17 cellular contexts compared by ENCODE assay signal in the genomic region with DNA sequence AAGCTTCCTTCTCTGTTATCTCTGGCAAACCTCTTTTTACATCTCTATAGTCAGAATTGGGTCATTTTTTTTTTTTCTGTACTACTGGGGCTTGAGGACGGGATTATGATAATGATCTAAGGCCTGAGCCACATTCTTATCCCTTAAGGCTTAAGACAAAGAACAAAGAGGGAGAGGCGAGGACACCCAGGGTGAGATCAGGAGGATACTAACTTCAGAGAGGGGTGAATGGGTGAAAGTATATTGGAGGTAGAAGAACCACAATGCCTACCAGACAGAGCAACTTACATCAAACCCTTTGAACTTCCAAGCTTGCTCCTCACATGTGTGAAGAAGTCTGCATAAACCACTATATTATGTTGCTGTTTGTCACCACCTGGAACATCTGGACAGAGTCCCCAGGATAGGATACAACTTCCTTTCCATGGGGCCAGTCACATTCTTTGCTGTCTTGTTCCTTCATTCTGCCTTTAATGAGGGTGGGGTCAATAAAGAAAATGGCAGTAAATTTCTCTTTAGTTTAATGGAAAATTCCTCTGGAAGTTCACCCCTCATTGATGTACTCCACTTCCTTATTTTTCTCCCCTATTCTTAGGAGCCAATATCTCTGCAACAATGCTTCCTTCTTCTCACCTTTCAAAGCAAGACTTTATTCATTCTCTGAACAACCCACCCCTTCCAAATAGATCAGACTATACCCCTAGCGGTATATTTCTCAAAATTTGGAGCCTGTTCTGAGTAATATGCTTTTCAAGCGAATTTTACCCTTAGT. TPM values are rescaled to one million over a fixed set of nuclear protein-coding genes. Genes with fewer than 3 reads are reported as not detected.
A peak's percentile ranks its signal among the peaks of the same experiment; 100 is the strongest.
DNase-seq lines count a peak whose midpoint lies in the region; ATAC-seq, FAIRE-seq and TF ChIP-seq lines count a peak whose summit lies in the region.
"Had no signal": no experiment of that assay in that cellular context is flagged by ENCODE, and none has a peak within 500 bp of the region (broad histone marks: within the 10 kb centered on the region; RNA-seq: fewer than 3 reads in every experiment).

No MANE protein-coding gene starts in this region.

- TF ChIP-seq CTCF in A673 (conservative IDR thresholded peaks at IDR 0.05; ENCODE audit: low read depth, low read length) (no peak), WTC11 (IDR thresholded peaks at IDR 0.05) (no peak), keratinocyte (optimal IDR thresholded peaks at IDR 0.05 in 1 of 3, IDR thresholded peaks at IDR 0.05 in 1 of 3, conservative IDR thresholded peaks at IDR 0.05 in 1 of 3; ENCODE audit: extremely low read depth in 1 of 3, insufficient read depth in 2 of 3, low read length in 3 of 3) (no peak), HepG2 (CRISPR knock-in tag; IDR thresholded peaks at IDR 0.05) (no peak)

- H3K4me3 Mint-ChIP-seq in WTC11 = no peak overlapping the region
- H3K4me3 Mint-ChIP-seq: CD14-positive monocyte, H9 had no signal

- H3K4me2 ChIP-seq in keratinocyte (ENCODE audit: control insufficient read depth, extremely low read depth, insufficient read depth, low read depth, low read length) = no peak overlapping the region
- H3K4me2 ChIP-seq in HepG2 (ENCODE audit: low read depth, low read length) = no peak overlapping the region

- no peaks in the 10 kb centered on the region for H3K36me3 ChIP-seq in A673 (ENCODE audit: insufficient read depth, low read length, poor library complexity, severe bottlenecking)
- H3K36me3 ChIP-seq in HAP-1 (replicated peaks) = no peaks in the 10 kb centered on the region
- no peaks in the 10 kb centered on the region for H3K36me3 ChIP-seq in keratinocyte (ENCODE audit: control insufficient read depth in 2 of 2, extremely low read depth in 1 of 2, insufficient read depth in 2 of 2, low read length in 2 of 2)
- H3K36me3 ChIP-seq in HepG2 (replicated peaks in 1 of 2; ENCODE audit: control insufficient read depth in 1 of 2, insufficient read depth in 2 of 2, low read length in 2 of 2) = no peaks in the 10 kb centered on the region

- WGBS in HepG2 (ENCODE audit: low lambda C conversion rate) = 7% methylated on average over 4 of the region's 4 CpGs

- TF ChIP-seq RAD21 in HepG2 (CRISPR knock-in tag; IDR thresholded peaks at IDR 0.05) = no peak

- CTCF ChIA-PET in A673 (lab: Charles Lee) (interaction anchor here (0.7 kb wide), 1 partner anchor 11 kb away, joined by 3 read pairs; no protein-coding TSS in a partner anchor), WTC11 (lab: Charles Lee) (interaction anchor here (0.7 to 1.3 kb wide), 5 partner anchors 9 to 417 kb away, joined by 3 to 4 read pairs (median 3); a partner anchor contains a TSS), HepG2 (lab: Yijun Ruan, JAX; ENCODE audit: low intra/inter-chr PET ratio, low total read pairs) (no interaction called here)

- H3K36me3 Mint-ChIP-seq in WTC11 = no peaks in the 10 kb centered on the region
- H3K36me3 Mint-ChIP-seq: CD14-positive monocyte had no signal

- no peaks in the 10 kb centered on the region for H3K27me3 Mint-ChIP-seq in WTC11 (ENCODE audit: low read depth)

- no peaks in the 10 kb centered on the region for H3K27me3 ChIP-seq in A673 (replicated peaks; ENCODE audit: insufficient read depth, low read depth, low read length, poor library complexity)
- H3K27me3 ChIP-seq in HAP-1 (ENCODE audit: low read depth) = no peaks in the 10 kb centered on the region
- no peaks in the 10 kb centered on the region for H3K27me3 ChIP-seq in keratinocyte (ENCODE audit: control insufficient read depth, extremely low read depth, insufficient read depth, low read length)
- H3K27me3 ChIP-seq in HepG2 (ENCODE audit: control insufficient read depth in 1 of 2, insufficient read depth in 2 of 2, low read length in 2 of 2) = no peaks in the 10 kb centered on the region

- peaks cover under 1% of the 10 kb centered on the region for H3K79me2 ChIP-seq in keratinocyte (ENCODE audit: control insufficient read depth, insufficient read depth, low read length)
- no peaks in the 10 kb centered on the region for H3K79me2 ChIP-seq in HepG2 (ENCODE audit: insufficient read depth, low read length)

- BruUV-seq in A673 (replicated peaks; lab: Mats Ljungman, UMichigan) (no TSS peak), HepG2 (replicated peaks; lab: Mats Ljungman, UMichigan) (no TSS peak)

- TF ChIP-seq POLR2A in HepG2 (IDR thresholded peaks at IDR 0.05; ENCODE audit: insufficient read depth in 1 of 2, low read depth in 2 of 2, low read length in 2 of 2) = no peak

- TF ChIP-seq EP300 in HepG2 (IDR thresholded peaks at IDR 0.05; ENCODE audit: low read depth in 2 of 2, low read length in 2 of 2) = no peak
- no peak for TF ChIP-seq EP300 in HepG2 (CRISPR knock-in tag; IDR thresholded peaks at IDR 0.05; ENCODE audit: borderline replicate concordance)

- H2AFZ ChIP-seq in keratinocyte (ENCODE audit: control insufficient read depth, low read length) (no peak overlapping the region), HepG2 (ENCODE audit: low read length) (no peak overlapping the region)

- H3K4me1 ChIP-seq in A673 (ENCODE audit: insufficient read depth, low read length, poor library complexity, severe bottlenecking) = peaks cover 6% of the 10 kb centered on the region
- H3K4me1 ChIP-seq in HAP-1 = peaks cover 19% of the 10 kb centered on the region
- H3K4me1 ChIP-seq in keratinocyte (ENCODE audit: control insufficient read depth, extremely low read depth, insufficient read depth, low read length) = peaks cover 29% of the 10 kb centered on the region
- peaks cover 18% of the 10 kb centered on the region for H3K4me1 ChIP-seq in HepG2 (ENCODE audit: insufficient read depth, low read length)
- H3K4me1 ChIP-seq: Caco-2 had no signal

- H3K9ac ChIP-seq in keratinocyte (ENCODE audit: control insufficient read depth, extremely low read depth, insufficient read depth, low read length) (no peak overlapping the region), HepG2 (ENCODE audit: insufficient read depth, low read depth, low read length) (no peak overlapping the region)

- intact Hi-C loops in A673 (cut with micrococcal nuclease; ENCODE audit: unreplicated experiment) = loop anchor here (5.0 to 10.0 kb wide), 2 partner anchors 415 to 842 kb away; no protein-coding TSS in a partner anchor
- intact Hi-C loops in HepG2 (cut with micrococcal nuclease; ENCODE audit: unreplicated experiment) = loop anchor here (5.0 to 10.0 kb wide), 2 partner anchors 312 to 655 kb away; no protein-coding TSS in a partner anchor

- H4K20me1 ChIP-seq in keratinocyte (ENCODE audit: control insufficient read depth, extremely low read depth, insufficient read depth, low read length) (no peaks in the 10 kb centered on the region), HepG2 (ENCODE audit: insufficient read depth, low read length) (no peaks in the 10 kb centered on the region)

- FAIRE-seq in keratinocyte (lab: Jason Lieb, UNC) = peak; percentile 60
- FAIRE-seq in HepG2 (lab: Jason Lieb, UNC) = no peak
- FAIRE-seq: A204.1 had no signal

- H3K27ac Mint-ChIP-seq in WTC11 = no peak overlapping the region
- H3K27ac Mint-ChIP-seq: H9 had no signal

- dilution Hi-C loops in keratinocyte (cut with MboI; ENCODE audit: extremely low pct_ligation_motif_present, low sequenced_read_pairs) = loop anchor here (25.0 kb wide), 1 partner anchor 152 kb away; no protein-coding TSS in a partner anchor

- in situ Hi-C loops in HAP-1 (cut with MboI; ENCODE audit: low sequenced_read_pairs) (loop anchor here (10.0 to 25.0 kb wide), 3 partner anchors 155 to 827 kb away; a partner anchor contains a TSS), HepG2 (cut with HindIII; ENCODE audit: extremely low pct_ligation_motif_present, low pct_unique_long_range_greater_than_20kb) (loop anchor here (5.0 kb wide), 1 partner anchor 152 kb away; no protein-coding TSS in a partner anchor)

- no peaks in the 10 kb centered on the region for H3K9me3 Mint-ChIP-seq in WTC11
- H3K9me3 Mint-ChIP-seq: CD14-positive monocyte, H9 had no signal

- no peaks in the 10 kb centered on the region for H3K9me1 ChIP-seq in keratinocyte (ENCODE audit: control insufficient read depth, extremely low read depth, insufficient read depth, low read length)

- peaks cover 26% of the 10 kb centered on the region for H3K4me1 Mint-ChIP-seq in WTC11

- DNase-seq in A673 (ENCODE audit: low spot score) (peak; percentile 28), HAP-1 (ENCODE audit: low spot score in 2 of 2) (peak; percentile 62 to 97), WTC11 (ENCODE audit: low spot score) (no peak), keratinocyte (ENCODE audit: low read depth, low spot score) (no peak), anterior cingulate cortex (lab: John Stamatoyannopoulos, UW) (no peak), HepG2 (ENCODE audit: low spot score) (no peak)
- no peak for DNase-seq in activated CD4-positive, alpha-beta T cell treated with anti-CD3 and anti-CD28 coated beads, Interleukin-2, amount 50 U/mL, for 1 hour
- DNase-seq: AML-193, Caco-2, DMS53, H9, NCI-H1436, NCI-H2081, NCI-H510A, SHP77 treated with DMSO at 0.1 percent for 48 hours had no signal

- ATAC-seq in WTC11 (peak; percentile 17), HepG2 (no peak)

- H3K4me3 ChIP-seq in A673 (ENCODE audit: low read depth, low read length, poor library complexity, severe bottlenecking) (no peak overlapping the region), HAP-1 (no peak overlapping the region), keratinocyte (ENCODE audit: control insufficient read depth in 2 of 3, extremely low read depth in 1 of 3, insufficient read depth in 2 of 3, low read depth in 1 of 3, low read length in 3 of 3) (no peak overlapping the region), HepG2 (replicated peaks in 1 of 3; ENCODE audit: insufficient read depth in 1 of 3, low read depth in 2 of 3, low read length in 3 of 3) (no peak overlapping the region)

- H3K9me3 ChIP-seq in A673 (ENCODE audit: low read depth, low read length, poor library complexity, severe bottlenecking) (no peaks in the 10 kb centered on the region), HAP-1 (no peaks in the 10 kb centered on the region), keratinocyte (ENCODE audit: control insufficient read depth, low read depth, low read length) (no peaks in the 10 kb centered on the region), HepG2 (ENCODE audit: low read length) (no peaks in the 10 kb centered on the region)
- H3K9me3 ChIP-seq: Caco-2 had no signal

- H3K27ac ChIP-seq in A673 (ENCODE audit: low read depth, low read length, poor library complexity, severe bottlenecking) (no peak overlapping the region), keratinocyte (ENCODE audit: control insufficient read depth, insufficient read depth, low read length) (no peak overlapping the region), HepG2 (ENCODE audit: extremely low read length, insufficient read depth, low read length) (no peak overlapping the region)

- POLR2A ChIA-PET in A673 (lab: Charles Lee; ENCODE audit: low non-redundant PET) (no interaction called here), WTC11 (lab: Charles Lee) (no interaction called here), HepG2 (lab: Yijun Ruan, JAX) (interaction anchor here (2.1 kb wide), 1 partner anchor 9 kb away, joined by 8 read pairs; a partner anchor contains a TSS)

RNA-seq across cellular contexts. Expression of a gene that starts 9.1 kb away (rescaled TPM):
- 213 and 230 TPM in 2 replicates for total RNA-seq in A673 (2021)
- total RNA-seq in WTC11 (2021) = 142 to 173 TPM (median 145 TPM) in 3 replicates
- 79.6 to 183 TPM (median 138 TPM) in 3 replicates for polyA plus RNA-seq in keratinocyte
- 177 TPM for polyA plus RNA-seq in keratinocyte (2011; ENCODE audit: low read depth)
- 49.2 and 119 TPM in 2 replicates for polyA plus RNA-seq in keratinocyte (2011; cell fraction: cytosol; rRNA removed)
- 119 and 145 TPM in 2 replicates for polyA plus RNA-seq in keratinocyte (2011; cell fraction: nucleus; rRNA removed)
- 108 and 138 TPM in 2 replicates for polyA plus RNA-seq in keratinocyte (2012; ENCODE audit: low replicate concordance)
- polyA minus RNA-seq in keratinocyte = 58.3 to 126 TPM (median 115 TPM) in 3 replicates
- polyA minus RNA-seq in keratinocyte (2011; cell fraction: cytosol; rRNA and poly(A)+ RNA removed) = 242 TPM
- 177 and 207 TPM in 2 replicates for polyA minus RNA-seq in keratinocyte (2011; cell fraction: nucleus; rRNA and poly(A)+ RNA removed)
- 62.5 and 116 TPM in 2 replicates for total RNA-seq in HepG2 (2016; rRNA removed; fragmentation: Illumina TruSeq; extraction: Trizol)
- total RNA-seq in HepG2 (2016; cell fraction: cytosol; rRNA removed; fragmentation: Illumina TruSeq; extraction: Trizol; ENCODE audit: low read depth) = 8.2 TPM in 2 replicates
- 62.0 and 102 TPM in 2 replicates for total RNA-seq in HepG2 (2016; cell fraction: insoluble cytoplasmic fraction; rRNA removed; fragmentation: Illumina TruSeq; extraction: Trizol)
- 13.3 and 16.9 TPM in 2 replicates for total RNA-seq in HepG2 (2016; cell fraction: membrane; rRNA removed; fragmentation: Illumina TruSeq; extraction: Trizol)
- 92.4 and 95.6 TPM in 2 replicates for total RNA-seq in HepG2 (2016; cell fraction: nucleus; rRNA removed; fragmentation: Illumina TruSeq; extraction: Trizol)
- 83.4 and 85.6 TPM in 2 replicates for polyA plus RNA-seq in HepG2 (2011; rRNA removed)
- 27.7 and 44.8 TPM in 2 replicates for polyA plus RNA-seq in HepG2 (2011; cell fraction: cytosol; rRNA removed)
- 81.3 and 96.4 TPM in 2 replicates for polyA plus RNA-seq in HepG2 (2011; cell fraction: nucleus; rRNA removed)
- polyA plus RNA-seq in HepG2 (2012) = 48.8 and 50.6 TPM in 2 replicates
- polyA plus RNA-seq in HepG2 (2016; cell fraction: cytosol; fragmentation: Illumina TruSeq; extraction: Trizol; ENCODE audit: low read depth) = 1.5 and 2.6 TPM in 2 replicates
- polyA plus RNA-seq in HepG2 (2016; cell fraction: insoluble cytoplasmic fraction; fragmentation: Illumina TruSeq; extraction: Trizol; ENCODE audit: low read depth) = 67.4 and 83.3 TPM in 2 replicates
- 4.2 and 5.0 TPM in 2 replicates for polyA plus RNA-seq in HepG2 (2016; cell fraction: membrane; fragmentation: Illumina TruSeq; extraction: Trizol; ENCODE audit: low read depth)
- polyA plus RNA-seq in HepG2 (2016; cell fraction: nucleus; fragmentation: Illumina TruSeq; extraction: Trizol; ENCODE audit: insufficient read depth, low read depth) = 96.0 and 96.9 TPM in 2 replicates
- 140 and 143 TPM in 2 replicates for polyA minus RNA-seq in HepG2 (2011; rRNA and poly(A)+ RNA removed; ENCODE audit: low replicate concordance)
- polyA minus RNA-seq in HepG2 (2011; cell fraction: cytosol; rRNA and poly(A)+ RNA removed) = 97.9 and 112 TPM in 2 replicates
- polyA minus RNA-seq in HepG2 (2011; cell fraction: nucleus; rRNA and poly(A)+ RNA removed) = 180 TPM in 2 replicates

Comparison
In these comparisons a context has a peak if more than half of its experiments do, and no peak if none do; other contexts are left out.
1. DNase-seq: peak in A673 (single experiment) and HAP-1 (2 of 2); none in WTC11 (single experiment), keratinocyte (single experiment), activated CD4-positive, alpha-beta T cell treated with anti-CD3 and anti-CD28 coated beads, Interleukin-2, amount 50 U/mL, for 1 hour (single experiment), anterior cingulate cortex (0 of 58) and HepG2 (single experiment).